11 cellular contexts compared by ENCODE assay signal in genomic region chr3:146817705-146818104, GRCh38.
DNase-seq lines count a peak whose midpoint lies in the region.
"Had no signal": no experiment of that assay in that cellular context is flagged by ENCODE, and none has a peak within 500 bp of the region (broad histone marks: within the 10 kb centered on the region; RNA-seq: fewer than 3 reads in every experiment).

No MANE protein-coding gene starts in this region.

- no peak overlapping the region for H3K27ac Mint-ChIP-seq in T-helper 2 cell treated with Interferon-gamma antibody and Interleukin-4, amounts not matched to agents 5 μg/mL and 100 μg/mL, for 36 hours
- H3K27ac Mint-ChIP-seq: activated T-helper 1 cell treated with anti-CD3 and anti-CD28 coated beads, Interleukin-12 subunit alpha, Interleukin-12 subunit beta, Interleukin-2, Interleukin-4 antibody, amounts not matched to agents 30 ng/mL and 10 ng/mL and 1 ng/mL, durations not matched to agents 14 hours and 24 hours and 36 hours had no signal

- no peak overlapping the region for H3K4me3 Mint-ChIP-seq in T-helper 2 cell treated with Interferon-gamma antibody and Interleukin-4, amounts not matched to agents 5 μg/mL and 100 μg/mL, for 36 hours
- H3K4me3 Mint-ChIP-seq: activated T-helper 1 cell treated with anti-CD3 and anti-CD28 coated beads, Interleukin-12 subunit alpha, Interleukin-12 subunit beta, Interleukin-2, Interleukin-4 antibody, amounts not matched to agents 30 ng/mL and 10 ng/mL and 1 ng/mL, durations not matched to agents 14 hours and 24 hours and 36 hours had no signal

- H3K4me1 Mint-ChIP-seq in T-helper 2 cell treated with Interferon-gamma antibody and Interleukin-4, amounts not matched to agents 5 μg/mL and 100 μg/mL, for 36 hours (ENCODE audit: low read depth): no peaks in the 10 kb centered on the region

- H3K27me3 Mint-ChIP-seq in T-helper 2 cell treated with Interferon-gamma antibody and Interleukin-4, amounts not matched to agents 5 μg/mL and 100 μg/mL, for 36 hours (ENCODE audit: low read depth): no peaks in the 10 kb centered on the region

- no peaks in the 10 kb centered on the region for H3K9me3 Mint-ChIP-seq in T-helper 2 cell treated with Interferon-gamma antibody and Interleukin-4, amounts not matched to agents 5 μg/mL and 100 μg/mL, for 36 hours
- H3K9me3 Mint-ChIP-seq: activated T-helper 1 cell treated with anti-CD3 and anti-CD28 coated beads, Interleukin-12 subunit alpha, Interleukin-12 subunit beta, Interleukin-2, Interleukin-4 antibody, amounts not matched to agents 30 ng/mL and 10 ng/mL and 1 ng/mL, durations not matched to agents 14 hours and 24 hours and 36 hours had no signal

- DNase-seq in NCI-H510A treated with DMSO at 0.1 percent for 48 hours (lab: John Stamatoyannopoulos, UW) (peak; percentile 25), NCI-H510A (lab: John Stamatoyannopoulos, UW) (no peak), NCI-H524 (lab: John Stamatoyannopoulos, UW) (peak; percentile 52 to 77), dermis blood vessel endothelial cell (peak; percentile 20), renal cortical epithelial cell (ENCODE audit: low read depth) (peak; percentile 19), KG1 (lab: John Stamatoyannopoulos, UW) (no peak), nucleus accumbens (lab: John Stamatoyannopoulos, UW) (no peak)
- DNase-seq in T-helper 2 cell treated with Interferon-gamma antibody and Interleukin-4, amounts not matched to agents 5 μg/mL and 100 μg/mL, for 36 hours (ENCODE audit: low spot score): no peak
- DNase-seq: BE2C, NCI-H774 had no signal

- no peaks in the 10 kb centered on the region for H3K36me3 Mint-ChIP-seq in T-helper 2 cell treated with Interferon-gamma antibody and Interleukin-4, amounts not matched to agents 5 μg/mL and 100 μg/mL, for 36 hours (ENCODE audit: low read depth)

Comparison
In these comparisons a context has a peak if more than half of its experiments do, and no peak if none do; other contexts are left out.
1. DNase-seq: peak in NCI-H510A treated with DMSO at 0.1 percent for 48 hours (single experiment), NCI-H524 (2 of 2), dermis blood vessel endothelial cell (single experiment) and renal cortical epithelial cell (single experiment); none in NCI-H510A (single experiment), T-helper 2 cell treated with Interferon-gamma antibody and Interleukin-4, amounts not matched to agents 5 μg/mL and 100 μg/mL, for 36 hours (single experiment), KG1 (single experiment) and nucleus accumbens (0 of 56).